ENCODE assay signal across 9 cellular contexts in the genomic region with DNA sequence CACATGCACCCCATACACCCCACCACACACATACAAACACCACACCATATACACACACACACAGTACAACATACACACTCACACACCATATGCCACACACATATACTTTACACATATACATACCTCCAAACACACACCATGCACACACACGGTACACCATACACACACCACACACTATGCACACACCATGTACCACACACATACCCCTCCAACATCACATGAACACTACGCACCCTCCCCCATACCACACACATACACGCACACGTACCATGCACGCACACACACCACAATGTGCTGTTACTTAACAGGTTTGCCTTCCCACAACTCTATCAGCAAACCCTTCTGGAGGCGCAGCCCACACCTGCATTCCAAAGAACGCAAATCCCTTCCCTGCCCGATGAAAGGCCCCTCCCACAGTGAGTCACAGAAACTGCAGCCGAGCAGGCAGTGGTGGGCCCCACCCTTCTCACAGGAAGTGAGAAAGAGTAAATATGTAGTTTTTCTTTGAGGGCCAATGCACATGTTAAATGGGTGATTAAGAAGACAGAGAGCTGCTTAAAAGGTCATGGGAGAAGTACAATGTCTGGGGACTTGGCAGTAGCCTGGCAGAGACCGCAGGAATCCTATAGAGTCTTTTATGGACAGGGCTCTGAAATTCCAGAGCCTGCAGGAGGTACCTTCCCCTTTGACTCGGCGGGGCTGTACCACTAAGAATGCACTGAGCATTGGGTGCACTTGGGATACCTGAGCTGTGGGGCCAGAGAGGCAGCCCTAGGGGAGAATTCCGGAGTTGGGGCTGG. TPM values are rescaled to one million over a fixed set of nuclear protein-coding genes. Genes with fewer than 3 reads are reported as not detected.
DNase-seq lines count a peak whose midpoint lies in the region; ATAC-seq and TF ChIP-seq lines count a peak whose summit lies in the region.
"Had no signal": no experiment of that assay in that cellular context is flagged by ENCODE, and none has a peak within 500 bp of the region (broad histone marks: within the 10 kb centered on the region; RNA-seq: fewer than 3 reads in every experiment).

No MANE protein-coding gene starts in this region.

- H3K36me3 Mint-ChIP-seq in Calu3 (ENCODE audit: insufficient read depth, unreplicated experiment), result peaks cover 34% of the 10 kb centered on the region
- H3K36me3 Mint-ChIP-seq: brain had no signal

- no peak overlapping the region for H3K27ac Mint-ChIP-seq in Calu3 (ENCODE audit: unreplicated experiment)
- H3K27ac Mint-ChIP-seq: brain had no signal

- DNase-seq in Calu3, result peak; percentile 97
- peak; percentile 88 for DNase-seq in HPDE6-E6E7 (ENCODE audit: extremely low spot score)
- DNase-seq in T follicular helper cell (ENCODE audit: low read depth), result peak; percentile 87
- peak; percentile 39 for DNase-seq in amniotic stem cell (lab: John Stamatoyannopoulos, UW)
- peak; percentile 88 for DNase-seq in iPS-NIHi11 (ENCODE audit: low spot score)
- DNase-seq in stimulated activated CD4-positive, alpha-beta T cell treated with anti-CD3 and anti-CD28 coated beads, Interleukin-2, amount 100 ng/mL, for 48 hours, result peak; percentile 71 to 80
- DNase-seq in Ammon's horn (ENCODE audit: low spot score), result no peak

- ATAC-seq in GM21381 (IDR thresholded peaks at IDR 0.05; ENCODE audit: unreplicated experiment), result peak; percentile 93

- CTCF ChIA-PET in Calu3 (lab: Charles Lee), result interaction anchor here (0.6 to 2.5 kb wide), 16 partner anchors 8 to 146 kb away, joined by 3 to 17 read pairs (median 4); no protein-coding TSS in a partner anchor

- H3K27me3 Mint-ChIP-seq in Calu3 (ENCODE audit: unreplicated experiment), result no peaks in the 10 kb centered on the region

- peaks cover 40% of the 10 kb centered on the region for H3K4me1 Mint-ChIP-seq in Calu3 (ENCODE audit: low read depth, unreplicated experiment)

- no peak overlapping the region for H3K4me3 Mint-ChIP-seq in Calu3 (ENCODE audit: low read depth, unreplicated experiment)
- H3K4me3 Mint-ChIP-seq: brain had no signal

- no peaks in the 10 kb centered on the region for H3K9me3 Mint-ChIP-seq in Calu3 (ENCODE audit: low read depth, unreplicated experiment)
- H3K9me3 Mint-ChIP-seq: brain had no signal

- no TSS peak for BruUV-seq in Calu3 (replicated peaks; lab: Mats Ljungman, UMichigan)

- no peak for TF ChIP-seq CTCF in Calu3 (IDR thresholded peaks at IDR 0.05; ENCODE audit: unreplicated experiment)

- intact Hi-C loops in Calu3 (cut with micrococcal nuclease; ENCODE audit: unreplicated experiment), result loop anchor here (1.0 to 2.0 kb wide), 4 partner anchors 16 to 122 kb away; no protein-coding TSS in a partner anchor

RNA-seq across cellular contexts. Expression of gene EZR, which starts 34.1 kb away (rescaled TPM):
- total RNA-seq in Calu3 (2022), result 935 and 954 TPM in 2 replicates
